ENCODE assay signal across 12 cellular contexts in genomic region chr2:101111917-101112771, GRCh38. TPM values are rescaled to one million over a fixed set of nuclear protein-coding genes. Genes with fewer than 3 reads are reported as not detected.
DNase-seq lines count a peak whose midpoint lies in the region; ATAC-seq and TF ChIP-seq lines count a peak whose summit lies in the region.
"Had no signal": no experiment of that assay in that cellular context is flagged by ENCODE, and none has a peak within 500 bp of the region (broad histone marks: within the 10 kb centered on the region; RNA-seq: fewer than 3 reads in every experiment).

No MANE protein-coding gene starts in this region.

- 73 to 79% methylated on average over 10 of the region's 10 CpGs for WGBS in sigmoid colon, 2 donors

- no peak overlapping the region for H3K4me3 ChIP-seq in cardiac muscle cell
- H3K4me3 ChIP-seq in sigmoid colon, result no peak overlapping the region
- H3K4me3 ChIP-seq: transverse colon had no signal

- ATAC-seq in GM21515 (IDR thresholded peaks at IDR 0.05; ENCODE audit: unreplicated experiment) (no peak), GM21576 (IDR thresholded peaks at IDR 0.05; ENCODE audit: unreplicated experiment) (no peak), HG02885 (IDR thresholded peaks at IDR 0.05; ENCODE audit: poor library complexity, unreplicated experiment) (no peak)

- peak overlapping the region; percentile 97 for H3K27ac ChIP-seq in VCaP
- peak overlapping the region; percentile 35 for H3K27ac ChIP-seq in cardiac muscle cell
- peak overlapping the region in 2 of 4 donors; percentile 7 to 43 for H3K27ac ChIP-seq in sigmoid colon

- no peak for TF ChIP-seq POLR2A in sigmoid colon (IDR thresholded peaks at IDR 0.05)

- no peaks in the 10 kb centered on the region for H3K9me3 ChIP-seq in cardiac muscle cell (ENCODE audit: low read depth)
- H3K9me3 ChIP-seq in sigmoid colon, result no peaks in the 10 kb centered on the region
- H3K9me3 ChIP-seq: transverse colon had no signal

- DNase-seq in ELR (ENCODE audit: low read depth) (peak; percentile 64), cardiac muscle cell (ENCODE audit: low read depth in 1 of 2, low spot score in 1 of 2) (peak; percentile 45 to 60), sigmoid colon (peak; percentile 72), NCI-H226 (no peak)
- DNase-seq: CD8-positive, alpha-beta memory T cell; HFFc6; NCI-H446 treated with DMSO at 0.1 percent for 48 hours; transverse colon had no signal

- H3K4me1 ChIP-seq in cardiac muscle cell (ENCODE audit: low read depth) (peaks cover 55% of the 10 kb centered on the region), sigmoid colon (peaks cover 0 to 54% (median 45%) of the 10 kb centered on the region in 4 donors)

- no peak for TF ChIP-seq CTCF in VCaP (conservative IDR thresholded peaks at IDR 0.05)
- TF ChIP-seq CTCF in cardiac muscle cell (IDR thresholded peaks at IDR 0.05; ENCODE audit: low read depth, low read length), result no peak
- no peak for TF ChIP-seq CTCF in sigmoid colon (IDR thresholded peaks at IDR 0.05)

- H3K36me3 ChIP-seq in cardiac muscle cell (no peaks in the 10 kb centered on the region), sigmoid colon (no peaks in the 10 kb centered on the region)
- H3K36me3 ChIP-seq: transverse colon had no signal

- peak in 1 of 4 donors; percentile 12 for TF ChIP-seq EP300 in sigmoid colon (IDR thresholded peaks at IDR 0.05)

- H3K27me3 ChIP-seq in cardiac muscle cell (no peaks in the 10 kb centered on the region), sigmoid colon (no peaks in the 10 kb centered on the region)
- H3K27me3 ChIP-seq: transverse colon had no signal

- intact Hi-C loops in sigmoid colon (cut with DNase I), result loop anchor here (5.0 kb wide), 1 partner anchor 40 kb away; the partner anchor contains the start of gene TBC1D8

RNA-seq across cellular contexts. Expression of gene TBC1D8, which starts 39.0 kb away (rescaled TPM):
- total RNA-seq in cardiac muscle cell (19.9 and 23.2 TPM in 2 replicates), sigmoid colon (10 to 100 TPM; 12.8 to 24.1 (median 17.0) TPM)
- polyA plus RNA-seq in cardiac muscle cell (15.2 and 25.6 TPM in 2 replicates), sigmoid colon (10 to 100 TPM in 1 of 3 donors, 1 to 10 TPM in 2; 3.0 to 15.7 (median 6.2) TPM)
